In genomic region chr15:90686435-90687218, GRCh38 we compare ENCODE assay signal across 1 cellular context.
A peak's percentile ranks its signal among the peaks of the same experiment; 100 is the strongest.
TF ChIP-seq lines count a peak whose summit lies in the region.

No MANE protein-coding gene starts in this region.

TF ChIP-seq in K562, 482 proteins besides CTCF, POLR2A, EP300 and RAD21 (continued from another document):
- TF ChIP-seq PRDM10 (IDR thresholded peaks at IDR 0.05; ENCODE audit: partially characterized antibody) (peak; percentile 34), ZNF830 (CRISPR knock-in tag; IDR thresholded peaks at IDR 0.05) (no peak), TAF1 (IDR thresholded peaks at IDR 0.05; ENCODE audit: control insufficient read depth, extremely low read depth, insufficient read depth, low read length, severe bottlenecking) (no peak), ZNF311 (CRISPR knock-in tag; IDR thresholded peaks at IDR 0.05) (no peak), ZNF197 (CRISPR knock-in tag; IDR thresholded peaks at IDR 0.05; ENCODE audit: low read depth) (peak; percentile 17; the same call in 1 of the 2 replicates), FOSL1 (tag; conservative IDR thresholded peaks at IDR 0.05) (0 out of 2 replicates have a peak, but pooled peaks have one; percentile 13), ADNP (tag; IDR thresholded peaks at IDR 0.05) (0 out of 2 replicates have a peak, but pooled peaks have one; percentile 52), RNF2 (IDR thresholded peaks at IDR 0.05) (no peak), SMAD4 (CRISPR knock-in tag; conservative IDR thresholded peaks at IDR 0.05) (no peak), MEF2D (tag; conservative IDR thresholded peaks at IDR 0.05; ENCODE audit: low read depth) (0 out of 2 replicates have a peak, but pooled peaks have one; percentile 0), ZNF444 (CRISPR knock-in tag; IDR thresholded peaks at IDR 0.05) (no peak), ZNF408 (CRISPR knock-in tag; IDR thresholded peaks at IDR 0.05; ENCODE audit: low read depth) (no peak)
